Comparison of ENCODE assay signal across 8 cellular contexts in genomic region chr15:74889390-74889881, GRCh38. TPM values are rescaled to one million over a fixed set of nuclear protein-coding genes. Genes with fewer than 3 reads are reported as not detected.
DNase-seq lines count a peak whose midpoint lies in the region; ATAC-seq and TF ChIP-seq lines count a peak whose summit lies in the region.

No MANE protein-coding gene starts in this region.

- H3K9me3 ChIP-seq in WERI-Rb-1 (ENCODE audit: severe bottlenecking): no peaks in the 10 kb centered on the region

- peak overlapping the region; percentile 90 for H3K4me3 Mint-ChIP-seq in neural crest cell

- ATAC-seq in HG03135 (IDR thresholded peaks at IDR 0.05; ENCODE audit: unreplicated experiment) (peak; percentile 26), GM19467 (IDR thresholded peaks at IDR 0.05; ENCODE audit: unreplicated experiment) (no peak)

- H3K36me3 ChIP-seq in WERI-Rb-1: peaks cover 28% of the 10 kb centered on the region

- H3K27me3 Mint-ChIP-seq in neural crest cell (ENCODE audit: low read depth): no peaks in the 10 kb centered on the region

- peaks cover 4% of the 10 kb centered on the region for H3K36me3 Mint-ChIP-seq in neural crest cell (ENCODE audit: low read depth)

- H3K27ac ChIP-seq in WERI-Rb-1: peak overlapping the region; percentile 79

- peaks cover 22% of the 10 kb centered on the region for H3K4me1 Mint-ChIP-seq in neural crest cell

- H3K27me3 ChIP-seq in WERI-Rb-1 (ENCODE audit: insufficient read depth, low read depth, severe bottlenecking): no peaks in the 10 kb centered on the region

- H3K4me3 ChIP-seq in WERI-Rb-1 (ENCODE audit: low read depth, low read length): peak overlapping the region; percentile 95

- TF ChIP-seq CTCF in WERI-Rb-1 (IDR thresholded peaks at IDR 0.05; ENCODE audit: low read depth, low read length) (no peak), neural crest cell (conservative IDR thresholded peaks at IDR 0.05) (no peak)

- DNase-seq in NCI-H1105 treated with DMSO at 0.1 percent for 48 hours (lab: John Stamatoyannopoulos, UW) (peak; percentile 7), NCI-H1105 (lab: John Stamatoyannopoulos, UW) (no peak), WERI-Rb-1 (peak; percentile 36), fibroblast of peridontal ligament (ENCODE audit: extremely low read depth) (peak; percentile 19), neural crest cell (ENCODE audit: low read depth, low spot score) (peak; percentile 29), NCI-H2171 treated with DMSO at 0.1 percent for 48 hours (lab: John Stamatoyannopoulos, UW) (no peak)

- no peaks in the 10 kb centered on the region for H3K9me3 Mint-ChIP-seq in neural crest cell

- peak overlapping the region; percentile 85 for H3K27ac Mint-ChIP-seq in neural crest cell (ENCODE audit: unreplicated experiment)

RNA-seq across cellular contexts. Expression of gene MPI, which starts 0.4 kb away (rescaled TPM):
- 42.6 and 43.8 TPM in 2 replicates for total RNA-seq in neural crest cell

RNA-seq across cellular contexts. Expression of gene SCAMP2, which starts 16.3 kb away (rescaled TPM):
- 40.4 and 42.0 TPM in 2 replicates for total RNA-seq in neural crest cell

RNA-seq across cellular contexts. Expression of gene FAM219B, which starts 17.2 kb away (rescaled TPM):
- 128 and 138 TPM in 2 replicates for total RNA-seq in neural crest cell

RNA-seq across cellular contexts. Expression of gene ULK3, which starts 46.5 kb away (rescaled TPM):
- total RNA-seq in neural crest cell: 48.4 TPM in 2 replicates

RNA-seq across cellular contexts. Expression of gene COX5A, which starts 48.4 kb away (rescaled TPM):
- 239 and 246 TPM in 2 replicates for total RNA-seq in neural crest cell

Comparison
In these comparisons a context has a peak if more than half of its experiments do, and no peak if none do; other contexts are left out.
1. DNase-seq: peak in NCI-H1105 treated with DMSO at 0.1 percent for 48 hours (single experiment), WERI-Rb-1 (single experiment), fibroblast of peridontal ligament (single experiment) and neural crest cell (single experiment); none in NCI-H1105 (single experiment) and NCI-H2171 treated with DMSO at 0.1 percent for 48 hours (single experiment).